9 cellular contexts compared by ENCODE assay signal in the genomic region with DNA sequence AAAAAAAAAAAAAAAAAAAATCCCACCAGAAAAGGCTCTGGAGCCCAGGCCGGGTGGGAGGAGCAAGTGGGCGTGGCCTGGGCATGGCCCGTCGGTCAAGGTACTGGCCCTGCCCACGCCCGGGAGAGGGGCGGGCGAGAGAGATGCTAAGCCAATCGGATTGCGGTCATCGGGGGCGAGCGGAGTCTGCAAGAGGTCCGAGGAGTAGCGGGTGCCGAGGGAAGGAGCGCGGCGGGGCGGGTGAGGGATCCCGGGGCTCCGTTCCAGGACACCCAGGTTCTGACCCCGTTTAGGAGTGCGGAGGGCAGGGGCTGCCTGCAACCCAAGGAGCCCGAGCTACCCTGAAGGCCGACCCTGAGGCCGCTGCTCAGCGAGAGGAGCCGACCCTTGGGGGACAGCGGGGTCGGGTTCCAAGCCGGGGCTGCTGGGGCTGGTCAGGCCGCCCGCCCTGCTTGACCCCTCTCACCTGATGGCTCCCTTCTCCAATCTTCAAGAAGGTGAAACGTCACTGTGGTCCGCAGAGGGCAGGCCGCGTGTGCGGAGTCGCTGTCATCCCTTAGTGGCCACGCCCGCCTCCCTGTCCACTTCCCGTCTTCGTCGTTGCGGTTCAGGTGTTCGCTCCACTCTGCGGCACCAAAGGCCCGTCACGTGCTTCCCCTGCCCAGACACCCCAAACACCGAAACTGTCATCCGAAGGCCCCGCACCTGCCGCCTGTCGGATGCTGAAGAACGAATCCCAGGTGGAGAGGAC. TPM values are rescaled to one million over a fixed set of nuclear protein-coding genes. Genes with fewer than 3 reads are reported as not detected.
A peak's percentile ranks its signal among the peaks of the same experiment; 100 is the strongest.
DNase-seq lines count a peak whose midpoint lies in the region; FAIRE-seq lines count a peak whose summit lies in the region.
"Had no signal": no experiment of that assay in that cellular context is flagged by ENCODE, and none has a peak within 500 bp of the region (broad histone marks: within the 10 kb centered on the region; RNA-seq: fewer than 3 reads in every experiment).

No MANE protein-coding gene starts in this region.

- peak; percentile 86 for FAIRE-seq in endometrium (lab: Jason Lieb, UNC)
- FAIRE-seq: A204.1 had no signal

- no peak overlapping the region for H3K27ac ChIP-seq in mesodermal cell (ENCODE audit: low read depth, low read length, severe bottlenecking)

- WGBS in mesodermal cell (ENCODE audit: insufficient coverage in 2 of 2), 2 experiments = 4 to 7% methylated on average over 50 of the region's 56 CpGs

- H3K36me3 ChIP-seq in mesodermal cell (ENCODE audit: control insufficient read depth, insufficient read depth, low read length) = no peaks in the 10 kb centered on the region

- DNase-seq in NCI-H1417 (lab: John Stamatoyannopoulos, UW) (peak; percentile 29 to 70 (median 60)), NCI-H1417 treated with DMSO at 0.1 percent for 48 hours (lab: John Stamatoyannopoulos, UW) (no peak), NCI-H2227 treated with DMSO at 0.1 percent for 48 hours (lab: John Stamatoyannopoulos, UW) (peak; percentile 57), NCI-H1694 (lab: John Stamatoyannopoulos, UW) (no peak)
- peak; percentile 88 for DNase-seq in activated CD8-positive, alpha-beta memory T cell treated with anti-CD3 and anti-CD28 coated beads for 24 hours
- peak; percentile 51 for DNase-seq in stimulated activated CD8-positive, alpha-beta memory T cell treated with anti-CD3 and anti-CD28 coated beads, Interleukin-12 subunit alpha, Interleukin-12 subunit beta, amount 100 ng/mL, for 1 hour (ENCODE audit: low read depth)

- no peaks in the 10 kb centered on the region for H3K4me1 ChIP-seq in mesodermal cell (ENCODE audit: control insufficient read depth, insufficient read depth, low read length, poor library complexity, severe bottlenecking)

- peak overlapping the region; percentile 54 for H3K4me3 ChIP-seq in mesodermal cell (ENCODE audit: extremely low read depth, insufficient read depth, low read length, poor library complexity, severe bottlenecking)

- no peaks in the 10 kb centered on the region for H3K9me3 ChIP-seq in mesodermal cell (ENCODE audit: control insufficient read depth, low read length)

RNA-seq across cellular contexts. Expression of a gene that starts 11.1 kb away (rescaled TPM):
- polyA plus RNA-seq in mesodermal cell (2013, experiment 1 of 2) = 21.4 TPM
- 17.9 TPM for polyA plus RNA-seq in mesodermal cell (2013, experiment 2 of 2)

RNA-seq across cellular contexts. Expression of a gene that starts 38.6 kb away (rescaled TPM):
- polyA plus RNA-seq in mesodermal cell (2013, experiment 1 of 2) = 37.9 TPM
- polyA plus RNA-seq in mesodermal cell (2013, experiment 2 of 2) = 29.3 TPM

Comparison
In these comparisons a context has a peak if more than half of its experiments do, and no peak if none do; other contexts are left out.
1. DNase-seq: peak in NCI-H1417 (3 of 3), NCI-H2227 treated with DMSO at 0.1 percent for 48 hours (single experiment), activated CD8-positive, alpha-beta memory T cell treated with anti-CD3 and anti-CD28 coated beads for 24 hours (single experiment) and stimulated activated CD8-positive, alpha-beta memory T cell treated with anti-CD3 and anti-CD28 coated beads, Interleukin-12 subunit alpha, Interleukin-12 subunit beta, amount 100 ng/mL, for 1 hour (single experiment); none in NCI-H1417 treated with DMSO at 0.1 percent for 48 hours (single experiment) and NCI-H1694 (single experiment).